Comparison of ENCODE assay signal across 8 cellular contexts in the genomic region with DNA sequence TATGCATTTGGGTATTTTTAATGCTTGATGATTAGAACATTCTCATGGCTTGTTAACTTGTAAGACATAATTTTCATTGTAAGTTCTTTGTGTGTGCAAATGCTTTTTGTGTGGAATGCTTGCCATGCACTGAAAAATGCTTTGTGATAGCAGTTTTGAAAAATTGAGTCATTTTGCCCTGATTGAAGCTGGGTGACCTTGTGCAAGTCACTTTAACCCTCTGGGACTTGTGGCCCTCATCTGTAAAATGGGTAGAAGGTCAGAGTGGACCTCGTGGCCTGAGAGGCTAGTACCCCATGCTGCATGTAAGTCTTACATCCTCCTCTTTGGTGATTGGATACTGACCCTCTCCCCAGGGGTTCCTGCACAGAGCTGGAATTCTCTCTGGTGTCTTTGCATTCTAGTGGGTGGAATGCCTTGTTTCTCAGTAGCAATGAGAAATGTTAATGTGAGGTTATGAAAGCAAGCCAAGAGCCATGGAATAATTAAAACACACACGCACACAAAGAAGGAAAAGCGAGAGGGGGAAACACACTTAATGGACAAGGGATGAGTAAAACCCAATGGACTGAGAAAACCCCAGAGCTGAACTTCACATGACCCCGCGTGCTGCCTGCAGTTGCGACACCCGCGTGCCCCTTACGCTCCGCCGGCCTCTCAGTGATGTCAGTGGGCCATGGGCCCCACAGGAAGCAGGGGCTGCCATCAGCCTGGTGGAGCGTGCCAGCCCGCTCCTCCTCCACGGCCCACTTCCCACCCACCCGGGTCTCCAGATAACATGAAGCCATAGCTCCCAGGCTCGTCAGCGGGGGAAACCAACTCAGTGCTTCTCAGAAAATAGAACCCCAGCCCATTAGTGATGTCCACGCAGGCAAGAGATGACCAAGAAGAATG. TPM values are rescaled to one million over a fixed set of nuclear protein-coding genes. Genes with fewer than 3 reads are reported as not detected.
DNase-seq lines count a peak whose midpoint lies in the region; ATAC-seq lines count a peak whose summit lies in the region.

No MANE protein-coding gene starts in this region.

- ATAC-seq in GM18498 (IDR thresholded peaks at IDR 0.05; ENCODE audit: unreplicated experiment) (peak; percentile 64), HG02973 (IDR thresholded peaks at IDR 0.05; ENCODE audit: unreplicated experiment) (peak; percentile 48), left cardiac atrium (peak; percentile 41 to 74)

- peak; percentile 87 for DNase-seq in SKM-1 treated with dmso at 0.1 percent for 144 hours (lab: John Stamatoyannopoulos, UW; ENCODE audit: unreplicated experiment)
- peak; percentile 87 for DNase-seq in left cardiac atrium
- no peak for DNase-seq in effector memory CD4-positive, alpha-beta T cell
- DNase-seq in stimulated activated CD4-positive, alpha-beta T cell treated with anti-CD3 and anti-CD28 coated beads, Interleukin-2, amount 100 ng/mL, for 48 hours = no peak
- no peak for DNase-seq in activated CD8-positive, alpha-beta memory T cell treated with anti-CD3 and anti-CD28 coated beads, Interleukin-2, amount 50 U/mL, for 48 hours

- H3K4me1 ChIP-seq in skeletal muscle tissue (ENCODE audit: control insufficient read depth in 3 of 3, insufficient read depth in 3 of 3, low read length in 3 of 3) = peaks cover 60 to 77% (median 68%) of the 10 kb centered on the region in 3 donors
- peaks cover 43% of the 10 kb centered on the region for H3K4me1 ChIP-seq in effector memory CD4-positive, alpha-beta T cell (ENCODE audit: control insufficient read depth, insufficient read depth, low read length, poor library complexity, severe bottlenecking)

- no peak overlapping the region for H3K4me3 ChIP-seq in skeletal muscle tissue (ENCODE audit: low read length in 3 of 3)
- no peak overlapping the region for H3K4me3 ChIP-seq in effector memory CD4-positive, alpha-beta T cell (ENCODE audit: insufficient read depth, low read depth, low read length, poor library complexity, severe bottlenecking)

- no peaks in the 10 kb centered on the region for H3K36me3 ChIP-seq in skeletal muscle tissue (ENCODE audit: control insufficient read depth in 3 of 3, insufficient read depth in 3 of 3, low read length in 3 of 3)
- H3K36me3 ChIP-seq in effector memory CD4-positive, alpha-beta T cell (ENCODE audit: control insufficient read depth, insufficient read depth, low read length) = no peaks in the 10 kb centered on the region

- intact Hi-C loops in left cardiac atrium (cut with DNase I) = loop anchor here in 1 of 2 donors (10.0 kb wide), 2 partner anchors 55 to 85 kb away; no protein-coding TSS in a partner anchor

- no peaks in the 10 kb centered on the region for H3K9me3 ChIP-seq in skeletal muscle tissue (ENCODE audit: control insufficient read depth in 3 of 3, low read length in 3 of 3)
- H3K9me3 ChIP-seq in effector memory CD4-positive, alpha-beta T cell (ENCODE audit: control insufficient read depth, low read length) = no peaks in the 10 kb centered on the region

- peak overlapping the region; percentile 56 for H3K27ac ChIP-seq in skeletal muscle tissue (ENCODE audit: low read depth, low read length)
- H3K27ac ChIP-seq in effector memory CD4-positive, alpha-beta T cell (ENCODE audit: insufficient read depth, low read length, poor library complexity, severe bottlenecking) = no peak overlapping the region

- H3K27me3 ChIP-seq in skeletal muscle tissue (ENCODE audit: control insufficient read depth in 3 of 3, insufficient read depth in 3 of 3, low read length in 3 of 3) = no peaks in the 10 kb centered on the region
- no peaks in the 10 kb centered on the region for H3K27me3 ChIP-seq in effector memory CD4-positive, alpha-beta T cell (replicated peaks; ENCODE audit: control insufficient read depth, insufficient read depth, low read length, poor library complexity, severe bottlenecking)

- H3K9ac ChIP-seq in skeletal muscle tissue (ENCODE audit: low read depth in 1 of 3, low read length in 3 of 3) = no peak overlapping the region

RNA-seq across cellular contexts. Expression of gene SMAD3, which starts 44.0 kb away (rescaled TPM):
- 10 to 100 TPM; 24.0 to 37.5 TPM for total RNA-seq in left cardiac atrium
- total RNA-seq in skeletal muscle tissue = 17.2 TPM

Comparison
In these comparisons a context has a peak if more than half of its experiments do, and no peak if none do; other contexts are left out.
1. DNase-seq: peak in SKM-1 treated with dmso at 0.1 percent for 144 hours (single experiment) and left cardiac atrium (single experiment); none in effector memory CD4-positive, alpha-beta T cell (0 of 3), stimulated activated CD4-positive, alpha-beta T cell treated with anti-CD3 and anti-CD28 coated beads, Interleukin-2, amount 100 ng/mL, for 48 hours (0 of 2) and activated CD8-positive, alpha-beta memory T cell treated with anti-CD3 and anti-CD28 coated beads, Interleukin-2, amount 50 U/mL, for 48 hours (single experiment).
2. Peak in every context shown above with its lines, with median percentiles within 50 percentile points of each other: ATAC-seq.